ENCODE assay signal across 14 cellular contexts in genomic region chr2:181615086-181615635, GRCh38. TPM values are rescaled to one million over a fixed set of nuclear protein-coding genes. Genes with fewer than 3 reads are reported as not detected.
DNase-seq lines count a peak whose midpoint lies in the region; FAIRE-seq and TF ChIP-seq lines count a peak whose summit lies in the region.
"Had no signal": no experiment of that assay in that cellular context is flagged by ENCODE, and none has a peak within 500 bp of the region (broad histone marks: within the 10 kb centered on the region; RNA-seq: fewer than 3 reads in every experiment).

No MANE protein-coding gene starts in this region.

- H3K27me3 Mint-ChIP-seq in glutamatergic neuron (ENCODE audit: unreplicated experiment): peaks cover 3% of the 10 kb centered on the region

- H3K36me3 Mint-ChIP-seq in glutamatergic neuron (ENCODE audit: unreplicated experiment): no peaks in the 10 kb centered on the region
- H3K36me3 Mint-ChIP-seq: CD14-positive monocyte had no signal

- no peak overlapping the region for H3K4me3 ChIP-seq in Karpas-422 (ENCODE audit: low read length)

- peak overlapping the region; percentile 72 for H3K27ac ChIP-seq in Karpas-422 (ENCODE audit: low read length)
- H3K27ac ChIP-seq: HL-60 had no signal

- no peak for FAIRE-seq in HTR-8/SVneo (lab: Jason Lieb, UNC)
- FAIRE-seq: RCC 7860 had no signal

- peaks cover 47% of the 10 kb centered on the region for H3K4me1 ChIP-seq in Karpas-422 (ENCODE audit: low read length)

- H3K27ac Mint-ChIP-seq in glutamatergic neuron (ENCODE audit: unreplicated experiment): peak overlapping the region; percentile 77
- H3K27ac Mint-ChIP-seq: CD14-positive monocyte had no signal

- H3K9me3 Mint-ChIP-seq in glutamatergic neuron (ENCODE audit: unreplicated experiment): peaks cover 2% of the 10 kb centered on the region

- peak overlapping the region; percentile 39 for H3K4me2 ChIP-seq in Karpas-422 (ENCODE audit: low read depth, low read length, poor library complexity, severe bottlenecking)

- no peaks in the 10 kb centered on the region for H3K36me3 ChIP-seq in Karpas-422 (ENCODE audit: insufficient read depth, low read length)

- H3K27me3 ChIP-seq in Karpas-422 (ENCODE audit: low read length): no peaks in the 10 kb centered on the region

- H3K79me2 ChIP-seq in Karpas-422 (ENCODE audit: low read length): no peaks in the 10 kb centered on the region

- no peaks in the 10 kb centered on the region for H3K9me3 ChIP-seq in Karpas-422 (ENCODE audit: low read length)

- H2AFZ ChIP-seq in Karpas-422 (ENCODE audit: low read length): no peak overlapping the region

- H3K4me1 Mint-ChIP-seq in glutamatergic neuron (ENCODE audit: low read depth, unreplicated experiment): peaks cover 19% of the 10 kb centered on the region
- H3K4me1 Mint-ChIP-seq: CD14-positive monocyte had no signal

- H3K9me2 ChIP-seq in Karpas-422 (replicated peaks; ENCODE audit: insufficient read depth, low read length): no peaks in the 10 kb centered on the region

- DNase-seq in D341Med (ENCODE audit: low spot score) (peak; percentile 52), Karpas-422 (peak; percentile 65), NCI-H524 (lab: John Stamatoyannopoulos, UW) (peak; percentile 91 to 97), glutamatergic neuron (no peak), HTR-8/SVneo (ENCODE audit: insufficient read length, low spot score) (no peak), germinal center (ENCODE audit: low spot score) (no peak), C1 segment of cervical spinal cord (lab: John Stamatoyannopoulos, UW) (no peak)
- DNase-seq: DMS53, NCI-H1417 treated with DMSO at 0.1 percent for 48 hours, Right ventricle myocardium superior had no signal

- H3K9ac ChIP-seq in Karpas-422 (ENCODE audit: low read length): 0 out of 2 replicates have a peak overlapping the region, but pooled peaks have one; percentile 13

- H4K20me1 ChIP-seq in Karpas-422 (ENCODE audit: insufficient read depth, low read depth, low read length): no peaks in the 10 kb centered on the region

- no peak for TF ChIP-seq CTCF in glutamatergic neuron (IDR thresholded peaks at IDR 0.05; ENCODE audit: partially characterized antibody, unreplicated experiment)

- peak overlapping the region; percentile 55 for H3K4me3 Mint-ChIP-seq in glutamatergic neuron (ENCODE audit: unreplicated experiment)
- H3K4me3 Mint-ChIP-seq: CD14-positive monocyte had no signal

RNA-seq across cellular contexts. Expression of gene CERKL, which starts 41.7 kb away (rescaled TPM):
- 15.4 and 24.4 TPM in 2 replicates for total RNA-seq in Karpas-422 (2014; rRNA removed; shearing (Covaris generic); ENCODE audit: low replicate concordance)
- 5.7 TPM for total RNA-seq in glutamatergic neuron (ENCODE audit: unreplicated experiment)
- total RNA-seq: NCI-H460, Right ventricle myocardium superior had no signal

Comparison
In these comparisons a context has a peak if more than half of its experiments do, and no peak if none do; other contexts are left out.
1. DNase-seq: peak in D341Med (single experiment), Karpas-422 (single experiment) and NCI-H524 (2 of 2); none in glutamatergic neuron (single experiment), HTR-8/SVneo (single experiment), germinal center (single experiment) and C1 segment of cervical spinal cord (0 of 14).